In genomic region chr21:42495765-42496119, GRCh38 we compare ENCODE assay signal across 8 cellular contexts. TPM values are rescaled to one million over a fixed set of nuclear protein-coding genes. Genes with fewer than 3 reads are reported as not detected.
A peak's percentile ranks its signal among the peaks of the same experiment; 100 is the strongest.
DNase-seq lines count a peak whose midpoint lies in the region; ATAC-seq and TF ChIP-seq lines count a peak whose summit lies in the region.

No MANE protein-coding gene starts in this region.

- H3K27ac Mint-ChIP-seq in CD14-positive monocyte: peak overlapping the region in 5 of 7 donors; percentile 84 to 91 (median 88)
- peak overlapping the region in 9 of 10 donors; percentile 83 to 98 (median 94) for H3K27ac Mint-ChIP-seq in naive thymus-derived CD8-positive, alpha-beta T cell

- H3K36me3 ChIP-seq in ectodermal cell (ENCODE audit: control insufficient read depth, insufficient read depth, low read length): no peaks in the 10 kb centered on the region

- H3K9me3 Mint-ChIP-seq in CD14-positive monocyte: no peaks in the 10 kb centered on the region
- no peaks in the 10 kb centered on the region for H3K9me3 Mint-ChIP-seq in naive thymus-derived CD8-positive, alpha-beta T cell

- no peaks in the 10 kb centered on the region for H3K36me3 Mint-ChIP-seq in CD14-positive monocyte
- no peaks in the 10 kb centered on the region for H3K36me3 Mint-ChIP-seq in naive thymus-derived CD8-positive, alpha-beta T cell

- peak; percentile 15 for ATAC-seq in GM21515 (IDR thresholded peaks at IDR 0.05; ENCODE audit: unreplicated experiment)
- ATAC-seq in naive thymus-derived CD8-positive, alpha-beta T cell: no peak

- H3K4me3 Mint-ChIP-seq in CD14-positive monocyte: peak overlapping the region; percentile 89 to 99
- peak overlapping the region; percentile 81 to 94 (median 90) for H3K4me3 Mint-ChIP-seq in naive thymus-derived CD8-positive, alpha-beta T cell

- H3K27me3 ChIP-seq in ectodermal cell (ENCODE audit: control insufficient read depth, insufficient read depth, low read length, poor library complexity, severe bottlenecking): peaks cover 10% of the 10 kb centered on the region

- TF ChIP-seq CTCF in CD14-positive monocyte (IDR thresholded peaks at IDR 0.05): no peak

- peaks cover 2 to 5% (median 5%) of the 10 kb centered on the region in 3 donors for H3K27me3 Mint-ChIP-seq in CD14-positive monocyte (ENCODE audit: low read depth in 3 of 3)
- H3K27me3 Mint-ChIP-seq in naive thymus-derived CD8-positive, alpha-beta T cell: no peaks in the 10 kb centered on the region

- DNase-seq in CD14-positive monocyte (ENCODE audit: low spot score): no peak
- peak; percentile 40 for DNase-seq in NCI-H510A (lab: John Stamatoyannopoulos, UW)
- DNase-seq in naive thymus-derived CD8-positive, alpha-beta T cell: peak in 2 of 10 donors; percentile 5 to 68
- no peak for DNase-seq in SIG-M5 treated with dmso at 0.1 percent for 504 hours (lab: John Stamatoyannopoulos, UW; ENCODE audit: unreplicated experiment)
- no peak for DNase-seq in T-helper 9 cell
- no peak for DNase-seq in activated gamma-delta T cell treated with Interleukin-2 at 50 U/mL for 16 hours

- no peaks in the 10 kb centered on the region for H3K9me3 ChIP-seq in ectodermal cell (ENCODE audit: control insufficient read depth, low read length)

- POLR2A ChIA-PET in naive thymus-derived CD8-positive, alpha-beta T cell (lab: Charles Lee): interaction anchor here (0.7 to 2.6 kb wide), 7 partner anchors 17 to 397 kb away, joined by 3 to 7 read pairs (median 3); partner anchors contain the start of genes NDUFV3, SLC37A1 and UBASH3A

- intact Hi-C loops in CD14-positive monocyte (cut with micrococcal nuclease): loop anchor here in 1 of 2 donors (5.0 kb wide), 1 partner anchor 37 kb away; no protein-coding TSS in a partner anchor

- no peak overlapping the region for H3K27ac ChIP-seq in ectodermal cell (ENCODE audit: insufficient read depth, low read depth, low read length, poor library complexity, severe bottlenecking)

- peak overlapping the region; percentile 59 for H3K4me3 ChIP-seq in ectodermal cell (ENCODE audit: insufficient read depth, low read depth, low read length)

- peaks cover 18% of the 10 kb centered on the region for H3K4me1 Mint-ChIP-seq in CD14-positive monocyte
- H3K4me1 Mint-ChIP-seq in naive thymus-derived CD8-positive, alpha-beta T cell: peaks cover 9 to 20% (median 16%) of the 10 kb centered on the region in 4 donors

- H3K4me1 ChIP-seq in ectodermal cell (ENCODE audit: control insufficient read depth, insufficient read depth, low read length): peaks cover 17% of the 10 kb centered on the region

- WGBS in ectodermal cell, 2 experiments: 6 to 7% methylated on average over 18 of the region's 18 CpGs

RNA-seq across cellular contexts. Expression of gene RSPH1, which starts 0.3 kb away (rescaled TPM):
- not detected for polyA plus RNA-seq in CD14-positive monocyte
- polyA plus RNA-seq in ectodermal cell (2013, experiment 1 of 4): 1.1 TPM
- 1.3 TPM for polyA plus RNA-seq in ectodermal cell (2013, experiment 2 of 4)
- polyA plus RNA-seq in ectodermal cell (2013, experiment 3 of 4): 1.1 TPM
- polyA plus RNA-seq in ectodermal cell (2013, experiment 4 of 4): 0.89 TPM
- under 1 TPM in 1 of 2 experiments, not detected in 1; 0.14 TPM for total RNA-seq in naive thymus-derived CD8-positive, alpha-beta T cell
- not detected for polyA plus RNA-seq in naive thymus-derived CD8-positive, alpha-beta T cell

RNA-seq across cellular contexts. Expression of gene SLC37A1, which starts 17.9 kb away (rescaled TPM):
- polyA plus RNA-seq in CD14-positive monocyte: 1 to 10 TPM; 2.7 to 4.3 TPM
- polyA plus RNA-seq in ectodermal cell (2013, experiment 1 of 4): 6.5 TPM
- 6.4 TPM for polyA plus RNA-seq in ectodermal cell (2013, experiment 2 of 4)
- polyA plus RNA-seq in ectodermal cell (2013, experiment 3 of 4): 4.0 TPM
- 5.3 TPM for polyA plus RNA-seq in ectodermal cell (2013, experiment 4 of 4)
- total RNA-seq in naive thymus-derived CD8-positive, alpha-beta T cell: 10 to 100 TPM; 16.5 to 18.7 TPM
- polyA plus RNA-seq in naive thymus-derived CD8-positive, alpha-beta T cell: 1 to 10 TPM; 2.7 to 6.9 (median 3.8) TPM
